Comparison of ENCODE assay signal across 10 cellular contexts in genomic region chr19:4327877-4328242, GRCh38. TPM values are rescaled to one million over a fixed set of nuclear protein-coding genes. Genes with fewer than 3 reads are reported as not detected.
A peak's percentile ranks its signal among the peaks of the same experiment; 100 is the strongest.
DNase-seq lines count a peak whose midpoint lies in the region; ATAC-seq, FAIRE-seq and TF ChIP-seq lines count a peak whose summit lies in the region.
"Had no signal": no experiment of that assay in that cellular context is flagged by ENCODE, and none has a peak within 500 bp of the region (broad histone marks: within the 10 kb centered on the region; RNA-seq: fewer than 3 reads in every experiment).

No MANE protein-coding gene starts in this region.

- H3K27ac ChIP-seq in SJCRH30 (no peak overlapping the region), right atrium auricular region (peak overlapping the region; percentile 57 to 69)

- DNase-seq in SJCRH30 (no peak), right atrium auricular region (ENCODE audit: low spot score) (no peak), HT-29 (ENCODE audit: low spot score) (no peak), hippocampal formation (lab: John Stamatoyannopoulos, UW) (no peak), ureter (ENCODE audit: low spot score) (no peak), GM12891 (ENCODE audit: insufficient read length, low spot score) (no peak)

- no peak for TF ChIP-seq CTCF in right atrium auricular region (IDR thresholded peaks at IDR 0.05)

- H3K4me2 ChIP-seq in skeletal muscle satellite cell (ENCODE audit: low read length): no peak overlapping the region

- H3K27me3 ChIP-seq in SJCRH30: no peaks in the 10 kb centered on the region
- no peaks in the 10 kb centered on the region for H3K27me3 ChIP-seq in right atrium auricular region
- H3K27me3 ChIP-seq in skeletal muscle satellite cell (ENCODE audit: control insufficient read depth, insufficient read depth, low read length): peaks cover 6% of the 10 kb centered on the region

- no peak for FAIRE-seq in GM12891 (lab: Jason Lieb, UNC)
- FAIRE-seq: RCC 7860 had no signal

- H3K36me3 ChIP-seq in SJCRH30 (no peaks in the 10 kb centered on the region), right atrium auricular region (no peaks in the 10 kb centered on the region), skeletal muscle satellite cell (ENCODE audit: insufficient read depth, low read length) (no peaks in the 10 kb centered on the region)

- H3K4me1 ChIP-seq in SJCRH30: 0 out of 2 replicates have a peak, but pooled peaks cover 2% of the 10 kb centered on the region
- peaks cover 0 to 24% of the 10 kb centered on the region in 2 donors for H3K4me1 ChIP-seq in right atrium auricular region
- peaks cover 15% of the 10 kb centered on the region for H3K4me1 ChIP-seq in skeletal muscle satellite cell (ENCODE audit: control insufficient read depth, insufficient read depth, low read length)

- TF ChIP-seq POLR2A in GM12891 (IDR thresholded peaks at IDR 0.05; ENCODE audit: low read depth, low read length): no peak

- peak overlapping the region; percentile 27 for H3K4me3 ChIP-seq in SJCRH30
- peak overlapping the region; percentile 52 to 56 for H3K4me3 ChIP-seq in right atrium auricular region
- peak overlapping the region; percentile 39 for H3K4me3 ChIP-seq in skeletal muscle satellite cell (ENCODE audit: low read length)

- H3K9ac ChIP-seq in skeletal muscle satellite cell (ENCODE audit: low read depth, low read length): no peak overlapping the region

- peak; percentile 10 for ATAC-seq in GM21447 (IDR thresholded peaks at IDR 0.05; ENCODE audit: unreplicated experiment)

- no peaks in the 10 kb centered on the region for H3K9me3 ChIP-seq in SJCRH30 (replicated peaks)
- no peaks in the 10 kb centered on the region for H3K9me3 ChIP-seq in right atrium auricular region
- no peaks in the 10 kb centered on the region for H3K9me3 ChIP-seq in skeletal muscle satellite cell (replicated peaks; ENCODE audit: low read length)

TF ChIP-seq in GM12891, 5 proteins besides CTCF, POLR2A, EP300 and RAD21:
- no peak for TF ChIP-seq TAF1 (IDR thresholded peaks at IDR 0.05; ENCODE audit: low read depth, low read length)
- TF ChIP-seq POU2F2 (IDR thresholded peaks at IDR 0.05; ENCODE audit: low read depth, low read length): no peak
- no peak for TF ChIP-seq PAX5 (IDR thresholded peaks at IDR 0.05; ENCODE audit: insufficient read depth, low read length, severe bottlenecking)
- no peak for TF ChIP-seq POLR2AphosphoS5 (IDR thresholded peaks at IDR 0.05; ENCODE audit: low read depth, low read length)
- no peak for TF ChIP-seq SPI1 (IDR thresholded peaks at IDR 0.05; ENCODE audit: low read depth, low read length)

RNA-seq across cellular contexts. Expression of gene STAP2, which starts 10.8 kb away (rescaled TPM):
- 9.7 and 11.9 TPM in 2 replicates for total RNA-seq in SJCRH30 (2014; rRNA removed; shearing (Covaris generic))
- total RNA-seq in right atrium auricular region (10 to 100 TPM in 1 of 2 donors, 1 to 10 TPM in 1; 4.8 to 11.8 TPM), ureter (66.8 TPM)
- 2.0 and 2.5 TPM in 2 replicates for total RNA-seq in skeletal muscle satellite cell (2012; rRNA removed)
- total RNA-seq in HT-29 (2014; rRNA removed; shearing (Covaris generic)): 69.6 and 74.4 TPM in 2 replicates
- polyA plus RNA-seq in GM12891 (2012; ENCODE audit: low read depth, missing spikeins): 6.7 TPM

RNA-seq across cellular contexts. Expression of gene MPND, which starts 15.5 kb away (rescaled TPM):
- total RNA-seq in SJCRH30 (2014; rRNA removed; shearing (Covaris generic)): 3.8 and 8.3 TPM in 2 replicates
- 1 to 10 TPM; 6.2 to 7.3 TPM for total RNA-seq in right atrium auricular region
- 3.7 and 4.8 TPM in 2 replicates for total RNA-seq in skeletal muscle satellite cell (2012; rRNA removed)
- 9.4 and 18.6 TPM in 2 replicates for total RNA-seq in HT-29 (2014; rRNA removed; shearing (Covaris generic))
- 30.6 TPM for total RNA-seq in ureter
- 14.6 TPM for polyA plus RNA-seq in GM12891 (2012; ENCODE audit: low read depth, missing spikeins)

RNA-seq across cellular contexts. Expression of gene FSD1, which starts 23.5 kb away (rescaled TPM):
- 23.5 and 24.7 TPM in 2 replicates for total RNA-seq in SJCRH30 (2014; rRNA removed; shearing (Covaris generic))
- not detected for total RNA-seq in right atrium auricular region
- total RNA-seq in skeletal muscle satellite cell (2012; rRNA removed): 4.1 and 4.2 TPM in 2 replicates
- 0.41 and 0.60 TPM in 2 replicates for total RNA-seq in HT-29 (2014; rRNA removed; shearing (Covaris generic))
- total RNA-seq in ureter: not detected
- 0.87 TPM for polyA plus RNA-seq in GM12891 (2012; ENCODE audit: low read depth, missing spikeins)

RNA-seq across cellular contexts. Expression of gene TMIGD2, which starts 25.7 kb away (rescaled TPM):
- total RNA-seq in SJCRH30 (2014; rRNA removed; shearing (Covaris generic)): 0.30 and 1.5 TPM in 2 replicates
- under 1 TPM in 1 of 2 donors, not detected in 1; 0.28 TPM for total RNA-seq in right atrium auricular region
- total RNA-seq in skeletal muscle satellite cell (2012; rRNA removed): not detected in 2 replicates
- not detected in 2 replicates for total RNA-seq in HT-29 (2014; rRNA removed; shearing (Covaris generic))
- total RNA-seq in ureter: 1.2 TPM
- 0.95 TPM for polyA plus RNA-seq in GM12891 (2012; ENCODE audit: low read depth, missing spikeins)
- total RNA-seq: temporal lobe had no signal

RNA-seq across cellular contexts. Expression of gene SHD, which starts 48.8 kb away (rescaled TPM):
- total RNA-seq in SJCRH30 (2014; rRNA removed; shearing (Covaris generic)): 97.9 and 101 TPM in 2 replicates
- total RNA-seq in right atrium auricular region (10 to 100 TPM; 24.2 to 24.6 TPM), ureter (not detected)
- 1.0 and 4.6 TPM in 2 replicates for total RNA-seq in skeletal muscle satellite cell (2012; rRNA removed)
- total RNA-seq in HT-29 (2014; rRNA removed; shearing (Covaris generic)): 0.21 and 1.6 TPM in 2 replicates
- polyA plus RNA-seq in GM12891 (2012; ENCODE audit: low read depth, missing spikeins): not detected

Comparison
In these comparisons a context has a peak if more than half of its experiments do, and no peak if none do; other contexts are left out.
1. RNA of gene FSD1, which starts 23.5 kb away (total RNA-seq): 23.5 to 24.7 TPM in SJCRH30; 0.41 to 0.60 TPM in HT-29, not detected in right atrium auricular region and not detected in ureter (single experiment); every median in the first group is over 10 times any median in the second.
2. Peak in every context shown above with its lines, with median percentiles within 50 percentile points of each other: H3K4me3 ChIP-seq.